Comparison of ENCODE assay signal across 19 cellular contexts in the genomic region with DNA sequence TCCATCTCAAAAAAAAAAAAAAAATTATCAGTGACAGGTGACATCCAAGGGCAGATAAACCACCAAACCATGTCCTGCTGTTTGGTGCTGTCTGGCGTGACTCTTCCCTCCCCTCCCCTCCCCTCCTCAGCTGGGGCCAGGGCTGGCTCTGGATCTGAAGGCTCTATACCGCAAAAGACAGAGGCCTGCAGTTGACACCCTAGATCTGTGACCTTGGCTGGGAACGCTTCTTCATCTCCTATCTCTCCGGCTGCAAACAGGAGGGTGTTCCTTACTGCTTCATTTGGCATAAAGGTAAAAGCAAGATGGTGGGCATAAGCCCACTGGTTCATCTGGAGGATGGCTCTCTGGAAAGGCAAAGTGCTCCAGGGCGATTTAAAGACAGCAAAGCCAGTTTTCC.
DNase-seq lines count a peak whose midpoint lies in the region; ATAC-seq and TF ChIP-seq lines count a peak whose summit lies in the region.
"Had no signal": no experiment of that assay in that cellular context is flagged by ENCODE, and none has a peak within 500 bp of the region (broad histone marks: within the 10 kb centered on the region; RNA-seq: fewer than 3 reads in every experiment).

No MANE protein-coding gene starts in this region.

- H3K4me1 Mint-ChIP-seq in CD14-positive monocyte = peaks cover 25% of the 10 kb centered on the region

- no peak for TF ChIP-seq EP300 in ovary (IDR thresholded peaks at IDR 0.05)

- H3K27ac ChIP-seq in coronary artery = no peak overlapping the region
- H3K27ac ChIP-seq in osteoblast (ENCODE audit: low read depth, low read length) = no peak overlapping the region
- H3K27ac ChIP-seq in ovary = no peak overlapping the region
- H3K27ac ChIP-seq: 22Rv1, Peyer's patch, SK-N-MC had no signal

- no peaks in the 10 kb centered on the region for H3K4me1 ChIP-seq in osteoblast (ENCODE audit: insufficient read depth, low read length)
- peaks cover 2% of the 10 kb centered on the region for H3K4me1 ChIP-seq in ovary (ENCODE audit: insufficient read depth)

- WGBS in ovary, 3 donors = 55 to 75% (median 62%) methylated on average over 5 of the region's 5 CpGs

- intact Hi-C loops in CD14-positive monocyte (cut with micrococcal nuclease) (no loop called here), ovary (cut with DNase I) (no loop called here)

- H3K9me3 Mint-ChIP-seq in CD14-positive monocyte = peaks cover 6 to 28% (median 21%) of the 10 kb centered on the region in 7 donors

- TF ChIP-seq POLR2A in ovary (IDR thresholded peaks at IDR 0.05) = no peak

- no peak overlapping the region for H3K4me2 ChIP-seq in osteoblast (ENCODE audit: insufficient read depth, low read length)

- DNase-seq in DMS53 (lab: John Stamatoyannopoulos, UW) = peak; percentile 85
- DNase-seq in DMS53 treated with DMSO at 0.1 percent for 48 hours (lab: John Stamatoyannopoulos, UW; ENCODE audit: unreplicated experiment) = no peak
- no peak for DNase-seq in CD14-positive monocyte (ENCODE audit: low spot score)
- DNase-seq in coronary artery (ENCODE audit: low spot score) = peak; percentile 31
- peak; percentile 64 for DNase-seq in osteoblast (ENCODE audit: insufficient read length, low spot score, missing footprints)
- no peak for DNase-seq in ovary
- DNase-seq: CD4-positive, CD25-positive, alpha-beta regulatory T cell; Kasumi-1; NCI-H1092 treated with DMSO at 0.1 percent for 48 hours; NCI-H1694; NCI-H2081 treated with DMSO at 0.1 percent for 48 hours; NCI-H526 treated with DMSO at 0.1 percent for 48 hours; SIG-M5 had no signal

- peaks cover 0 to 5% of the 10 kb centered on the region in 2 donors for H3K36me3 Mint-ChIP-seq in CD14-positive monocyte
- H3K36me3 Mint-ChIP-seq: CD4-positive, CD25-positive, alpha-beta regulatory T cell had no signal

- H3K79me2 ChIP-seq in osteoblast (ENCODE audit: insufficient read depth, low read length) = no peaks in the 10 kb centered on the region

- H3K36me3 ChIP-seq in osteoblast (ENCODE audit: insufficient read depth, low read length) (no peaks in the 10 kb centered on the region), ovary (no peaks in the 10 kb centered on the region)
- H3K36me3 ChIP-seq: Peyer's patch had no signal

- H3K4me3 ChIP-seq in coronary artery = no peak overlapping the region
- no peak overlapping the region for H3K4me3 ChIP-seq in osteoblast (ENCODE audit: insufficient read depth, low read length)
- H3K4me3 ChIP-seq in ovary = no peak overlapping the region
- H3K4me3 ChIP-seq: K562, Peyer's patch had no signal

- TF ChIP-seq CTCF in CD14-positive monocyte (IDR thresholded peaks at IDR 0.05) (no peak), coronary artery (IDR thresholded peaks at IDR 0.05) (no peak), osteoblast (IDR thresholded peaks at IDR 0.05; ENCODE audit: extremely low read depth, low read depth, low read length) (no peak), ovary (IDR thresholded peaks at IDR 0.05) (no peak)

- H3K9me3 ChIP-seq in osteoblast (ENCODE audit: low read depth, low read length) (no peaks in the 10 kb centered on the region), ovary (no peaks in the 10 kb centered on the region)
- H3K9me3 ChIP-seq: Peyer's patch had no signal

- H4K20me1 ChIP-seq in osteoblast (ENCODE audit: insufficient read depth, low read length) = no peaks in the 10 kb centered on the region

- H3K27me3 Mint-ChIP-seq in CD14-positive monocyte (ENCODE audit: low read depth in 3 of 3) = peaks cover 14 to 25% (median 25%) of the 10 kb centered on the region in 3 donors

- H3K27ac Mint-ChIP-seq in CD14-positive monocyte = peak overlapping the region in 6 of 7 donors; percentile 42 to 85 (median 82)
- H3K27ac Mint-ChIP-seq: B cell; CD4-positive, CD25-positive, alpha-beta regulatory T cell had no signal

- no peak for ATAC-seq in HG03175 (IDR thresholded peaks at IDR 0.05; ENCODE audit: unreplicated experiment)
- ATAC-seq: K562 had no signal

- H3K27me3 ChIP-seq in osteoblast (ENCODE audit: insufficient read depth, low read length) (peaks cover 34% of the 10 kb centered on the region), ovary (peaks cover 3% of the 10 kb centered on the region)

- no peak overlapping the region for H2AFZ ChIP-seq in osteoblast (ENCODE audit: low read length)

- peak overlapping the region in 1 of 2 donors; percentile 39 for H3K4me3 Mint-ChIP-seq in CD14-positive monocyte
- H3K4me3 Mint-ChIP-seq: B cell; CD4-positive, CD25-positive, alpha-beta regulatory T cell had no signal

Comparison
In these comparisons a context has a peak if more than half of its experiments do, and no peak if none do; other contexts are left out.
1. DNase-seq: peak in DMS53 (single experiment), coronary artery (single experiment) and osteoblast (single experiment); none in DMS53 treated with DMSO at 0.1 percent for 48 hours (single experiment), CD14-positive monocyte (single experiment) and ovary (0 of 5).